Comparison of ENCODE assay signal across 8 cellular contexts in genomic region chr9:33813712-33814641, GRCh38. TPM values are rescaled to one million over a fixed set of nuclear protein-coding genes. Genes with fewer than 3 reads are reported as not detected.
A peak's percentile ranks its signal among the peaks of the same experiment; 100 is the strongest.
DNase-seq lines count a peak whose midpoint lies in the region; ATAC-seq, FAIRE-seq and TF ChIP-seq lines count a peak whose summit lies in the region.

No MANE protein-coding gene starts in this region.

- no peaks in the 10 kb centered on the region for H4K20me1 ChIP-seq in endothelial cell of umbilical vein (replicated peaks; ENCODE audit: control insufficient read depth, extremely low read depth, insufficient read depth, low read length)

- no peak overlapping the region for H2AFZ ChIP-seq in endothelial cell of umbilical vein (ENCODE audit: low read depth, low read length)

- FAIRE-seq in endothelial cell of umbilical vein (lab: Jason Lieb, UNC) (peak; percentile 83), GM12892 (lab: Jason Lieb, UNC) (no peak)

- POLR2A ChIA-PET in endothelial cell of umbilical vein (lab: Charles Lee), result interaction anchor here (0.6 kb wide), 1 partner anchor 71 kb away, joined by 4 read pairs; no protein-coding TSS in a partner anchor

- H3K27me3 ChIP-seq in endothelial cell of umbilical vein (ENCODE audit: control insufficient read depth in 2 of 2, insufficient read depth in 2 of 2, low read length in 2 of 2), result no peaks in the 10 kb centered on the region

- intact Hi-C loops in endothelial cell of umbilical vein (cut with micrococcal nuclease), result loop anchor here (1.0 to 10.0 kb wide), 5 partner anchors 38 to 260 kb away; partner anchors contain the start of gene UBAP2

- peaks cover 25% of the 10 kb centered on the region for H3K4me1 Mint-ChIP-seq in nephron

- peak overlapping the region; percentile 57 for H3K4me2 ChIP-seq in endothelial cell of umbilical vein (ENCODE audit: insufficient read depth, low read length)

- peak; percentile 51 for TF ChIP-seq RAD21 in Ishikawa (IDR thresholded peaks at IDR 0.05; ENCODE audit: low read depth)

- no peak for TF ChIP-seq EP300 in Ishikawa (IDR thresholded peaks at IDR 0.05; ENCODE audit: borderline replicate concordance)

- H3K36me3 ChIP-seq in endothelial cell of umbilical vein (ENCODE audit: control insufficient read depth in 2 of 2, extremely low read depth in 1 of 2, insufficient read depth in 2 of 2, low read length in 2 of 2), result no peaks in the 10 kb centered on the region

- ATAC-seq in HG03108 (IDR thresholded peaks at IDR 0.05; ENCODE audit: unreplicated experiment), result no peak

- no peaks in the 10 kb centered on the region for H3K36me3 Mint-ChIP-seq in nephron (ENCODE audit: low read depth)

- dilution Hi-C loops in endothelial cell of umbilical vein (cut with MboI; ENCODE audit: extremely low pct_ligation_motif_present, low sequenced_read_pairs), result no loop called here

- DNase-seq in NCI-H1105 treated with DMSO at 0.1 percent for 48 hours (lab: John Stamatoyannopoulos, UW) (peak; percentile 56), NCI-H1105 (lab: John Stamatoyannopoulos, UW) (no peak), SKM-1 treated with dmso at 0.1 percent for 144 hours (lab: John Stamatoyannopoulos, UW; ENCODE audit: unreplicated experiment) (peak; percentile 61), endothelial cell of umbilical vein (ENCODE audit: low read depth, low spot score) (peak; percentile 93), GM12892 (ENCODE audit: insufficient read length) (no peak)

- TF ChIP-seq CTCF in endothelial cell of umbilical vein (IDR thresholded peaks at IDR 0.05; ENCODE audit: extremely low read depth in 1 of 2, insufficient read depth in 1 of 2, low read depth in 1 of 2, low read length in 2 of 2) (peak; percentile 30 to 44), nephron (IDR thresholded peaks at IDR 0.05; ENCODE audit: unreplicated experiment in 3 of 3) (peak; percentile 62 to 78 (median 75))

- TSS peak; percentile 36 for BruUV-seq in endothelial cell of umbilical vein (replicated peaks; lab: Mats Ljungman, UMichigan)

- peaks cover 28% of the 10 kb centered on the region for H3K4me1 ChIP-seq in endothelial cell of umbilical vein (ENCODE audit: control insufficient read depth, extremely low read depth, insufficient read depth, low read length)

- no peaks in the 10 kb centered on the region for H3K9me1 ChIP-seq in endothelial cell of umbilical vein (replicated peaks; ENCODE audit: control insufficient read depth, extremely low read depth, insufficient read depth, low read length)

- H3K9ac ChIP-seq in endothelial cell of umbilical vein (replicated peaks; ENCODE audit: extremely low read depth, insufficient read depth, low read length), result peak overlapping the region; percentile 74

- H3K4me3 ChIP-seq in endothelial cell of umbilical vein (replicated peaks in 1 of 3; ENCODE audit: insufficient read depth in 1 of 3, low read depth in 1 of 3, low read length in 3 of 3), result peak overlapping the region in 1 of 3 experiments; percentile 4

- no peaks in the 10 kb centered on the region for H3K27me3 Mint-ChIP-seq in nephron (ENCODE audit: low read depth)

- TF ChIP-seq POLR2A in endothelial cell of umbilical vein (IDR thresholded peaks at IDR 0.05; ENCODE audit: low read depth, low read length) (peak; percentile 56), GM12892 (IDR thresholded peaks at IDR 0.05; ENCODE audit: low read depth, low read length) (no peak)

- no peaks in the 10 kb centered on the region for H3K9me3 ChIP-seq in endothelial cell of umbilical vein (replicated peaks; ENCODE audit: control insufficient read depth, insufficient read depth, low read length)

- H3K9me3 Mint-ChIP-seq in nephron, result no peaks in the 10 kb centered on the region

- H3K79me2 ChIP-seq in endothelial cell of umbilical vein (ENCODE audit: control insufficient read depth, insufficient read depth, low read length), result peaks cover 18% of the 10 kb centered on the region

- H3K27ac ChIP-seq in endothelial cell of umbilical vein (ENCODE audit: insufficient read depth, low read depth, low read length), result peak overlapping the region; percentile 94

- H3K27ac Mint-ChIP-seq in nephron, result peak overlapping the region; percentile 61 to 99 (median 76)

- CTCF ChIA-PET in endothelial cell of umbilical vein (lab: Charles Lee), result interaction anchor here (0.7 to 3.8 kb wide), 52 partner anchors 8 to 261 kb away, joined by 3 to 75 read pairs (median 6); no protein-coding TSS in a partner anchor

- peak overlapping the region; percentile 43 to 93 (median 76) for H3K4me3 Mint-ChIP-seq in nephron

TF ChIP-seq in Ishikawa, 13 proteins besides CTCF, POLR2A, EP300 and RAD21:
- TF ChIP-seq REST (IDR thresholded peaks at IDR 0.05; ENCODE audit: low read depth), result no peak
- 0 out of 2 replicates have a peak, but pooled peaks have one; percentile 4 for TF ChIP-seq CEBPB (IDR thresholded peaks at IDR 0.05)
- TF ChIP-seq FOXM1 (IDR thresholded peaks at IDR 0.05; ENCODE audit: borderline replicate concordance, low read depth), result peak; percentile 97

TF ChIP-seq in endothelial cell of umbilical vein, 7 proteins besides CTCF, POLR2A, EP300 and RAD21:
- TF ChIP-seq GATA2 (IDR thresholded peaks at IDR 0.05; ENCODE audit: insufficient read depth, insufficient read length, low read depth, low read length), result peak; percentile 29
- peak; percentile 50 for TF ChIP-seq POLR2AphosphoS5 (IDR thresholded peaks at IDR 0.05; ENCODE audit: insufficient read depth, low read depth, low read length)
- TF ChIP-seq FOS (IDR thresholded peaks at IDR 0.05; ENCODE audit: borderline replicate concordance, insufficient read depth, low read length), result peak; percentile 63
- peak; percentile 74 for TF ChIP-seq JUN (IDR thresholded peaks at IDR 0.05; ENCODE audit: borderline replicate concordance, insufficient read depth, insufficient read length, low read depth)
- no peak for TF ChIP-seq MYC (IDR thresholded peaks at IDR 0.05; ENCODE audit: low read depth, low read length)
TF ChIP-seq in endothelial cell of umbilical vein: peak in this region for 4.

RNA-seq across cellular contexts. Expression of gene UBE2R2, which starts 3.0 kb away (rescaled TPM):
- 51.5 and 54.3 TPM in 2 replicates for total RNA-seq in endothelial cell of umbilical vein
- polyA plus RNA-seq in endothelial cell of umbilical vein, result 18.8 and 23.9 TPM in 2 replicates
- 35.7 and 37.3 TPM in 2 replicates for polyA plus RNA-seq in endothelial cell of umbilical vein (2011; cell fraction: cytosol; rRNA removed)
- polyA plus RNA-seq in endothelial cell of umbilical vein (2011; cell fraction: nucleus; rRNA removed), result 23.5 and 27.5 TPM in 2 replicates
- 62.1 and 66.1 TPM in 2 replicates for polyA plus RNA-seq in endothelial cell of umbilical vein (2012)
- polyA minus RNA-seq in endothelial cell of umbilical vein, result 36.0 and 37.6 TPM in 2 replicates
- 15.0 TPM for polyA minus RNA-seq in endothelial cell of umbilical vein (2011; cell fraction: cytosol; rRNA and poly(A)+ RNA removed)
- polyA minus RNA-seq in endothelial cell of umbilical vein (2011; cell fraction: nucleus; rRNA and poly(A)+ RNA removed), result 25.0 and 30.4 TPM in 2 replicates
- polyA plus RNA-seq in GM12892 (2012; ENCODE audit: missing spikeins), result 27.2 TPM

RNA-seq across cellular contexts. Expression of gene PRSS3, which starts 18.6 kb away (rescaled TPM):
- 4.4 and 10.7 TPM in 2 replicates for total RNA-seq in endothelial cell of umbilical vein
- 3.7 and 4.6 TPM in 2 replicates for polyA plus RNA-seq in endothelial cell of umbilical vein
- 4.1 and 4.6 TPM in 2 replicates for polyA plus RNA-seq in endothelial cell of umbilical vein (2011; cell fraction: cytosol; rRNA removed)
- 2.1 and 3.0 TPM in 2 replicates for polyA plus RNA-seq in endothelial cell of umbilical vein (2011; cell fraction: nucleus; rRNA removed)
- polyA plus RNA-seq in endothelial cell of umbilical vein (2012), result 36.4 and 82.2 TPM in 2 replicates
- polyA minus RNA-seq in endothelial cell of umbilical vein, result 1.4 and 2.4 TPM in 2 replicates
- polyA minus RNA-seq in endothelial cell of umbilical vein (2011; cell fraction: cytosol; rRNA and poly(A)+ RNA removed), result not detected
- polyA minus RNA-seq in endothelial cell of umbilical vein (2011; cell fraction: nucleus; rRNA and poly(A)+ RNA removed), result 1.0 TPM in 1 of 2 replicates, not detected in the other
- polyA plus RNA-seq in GM12892 (2012; ENCODE audit: missing spikeins), result not detected

Comparison
In these comparisons a context has a peak if more than half of its experiments do, and no peak if none do; other contexts are left out.
1. DNase-seq: peak in NCI-H1105 treated with DMSO at 0.1 percent for 48 hours (single experiment), SKM-1 treated with dmso at 0.1 percent for 144 hours (single experiment) and endothelial cell of umbilical vein (single experiment); none in NCI-H1105 (single experiment) and GM12892 (single experiment).